10 cellular contexts compared by ENCODE assay signal in genomic region chr1:41673806-41674205, GRCh38.
DNase-seq lines count a peak whose midpoint lies in the region; ATAC-seq and TF ChIP-seq lines count a peak whose summit lies in the region.
"Had no signal": no experiment of that assay in that cellular context is flagged by ENCODE, and none has a peak within 500 bp of the region (broad histone marks: within the 10 kb centered on the region; RNA-seq: fewer than 3 reads in every experiment).

No MANE protein-coding gene starts in this region.

- no peak for TF ChIP-seq POLR2A in testis (IDR thresholded peaks at IDR 0.05)

- DNase-seq in stimulated activated CD4-positive, alpha-beta T cell treated with anti-CD3 and anti-CD28 coated beads, Interleukin-1b, Interleukin-23, amount 100 ng/mL, for 48 hours, result peak; percentile 33
- no peak for DNase-seq in stimulated activated CD4-positive, alpha-beta T cell treated with anti-CD3 and anti-CD28 coated beads, Interleukin-12 subunit alpha, Interleukin-12 subunit beta, amount 100 ng/mL, for 4 hours
- DNase-seq in T-helper 17 cell (peak in 1 of 3 donors; percentile 29), upper lobe of right lung (peak; percentile 39), testis (no peak)
- DNase-seq in central memory CD4-positive, alpha-beta T cell, result peak; percentile 45
- DNase-seq: lower lobe of right lung had no signal

- H3K36me3 ChIP-seq in upper lobe of right lung (no peaks in the 10 kb centered on the region), testis (ENCODE audit: low read depth, missing control alignments) (no peaks in the 10 kb centered on the region)
- H3K36me3 ChIP-seq: lower lobe of right lung had no signal

- H3K9me3 ChIP-seq in T-helper 17 cell (ENCODE audit: control insufficient read depth, low read length, poor library complexity, severe bottlenecking) (no peaks in the 10 kb centered on the region), upper lobe of right lung (no peaks in the 10 kb centered on the region), testis (no peaks in the 10 kb centered on the region)
- H3K9me3 ChIP-seq: lower lobe of right lung had no signal

- peak overlapping the region; percentile 87 for H3K4me3 Mint-ChIP-seq in T-helper 17 cell

- H3K4me1 ChIP-seq in upper lobe of right lung, result peaks cover 12% of the 10 kb centered on the region
- peaks cover 9% of the 10 kb centered on the region for H3K4me1 ChIP-seq in testis

- H3K4me3 ChIP-seq in upper lobe of right lung, result no peak overlapping the region
- no peak overlapping the region for H3K4me3 ChIP-seq in testis
- H3K4me3 ChIP-seq: lower lobe of right lung had no signal

- no peaks in the 10 kb centered on the region for H3K27me3 Mint-ChIP-seq in T-helper 17 cell

- ATAC-seq in T-helper 17 cell, result peak; percentile 78
- ATAC-seq in upper lobe of right lung, result no peak
- ATAC-seq in GM18870 (IDR thresholded peaks at IDR 0.05; ENCODE audit: unreplicated experiment), result no peak
- ATAC-seq in GM19467 (IDR thresholded peaks at IDR 0.05; ENCODE audit: unreplicated experiment), result no peak
- ATAC-seq: lower lobe of right lung had no signal

- 58 to 72% methylated on average over 9 of the region's 9 CpGs for WGBS in testis, 2 donors

- intact Hi-C loops in upper lobe of right lung (cut with DNase I), result no loop called here
- intact Hi-C loops in testis (cut with DNase I; ENCODE audit: low total_unique reads), result no loop called here

- TF ChIP-seq CTCF in upper lobe of right lung (IDR thresholded peaks at IDR 0.05), result no peak
- TF ChIP-seq CTCF in testis (IDR thresholded peaks at IDR 0.05), result no peak

- H3K36me3 Mint-ChIP-seq in T-helper 17 cell (ENCODE audit: low read depth), result no peaks in the 10 kb centered on the region

- peaks cover 55% of the 10 kb centered on the region for H3K4me1 Mint-ChIP-seq in T-helper 17 cell

- H3K27me3 ChIP-seq in upper lobe of right lung (no peaks in the 10 kb centered on the region), testis (no peaks in the 10 kb centered on the region)

- H3K27ac ChIP-seq in upper lobe of right lung (no peak overlapping the region), testis (no peak overlapping the region)
- H3K27ac ChIP-seq: HL-60, lower lobe of right lung had no signal

- peak overlapping the region; percentile 95 for H3K27ac Mint-ChIP-seq in T-helper 17 cell

Comparison
In these comparisons a context has a peak if more than half of its experiments do, and no peak if none do; other contexts are left out.
1. DNase-seq: peak in stimulated activated CD4-positive, alpha-beta T cell treated with anti-CD3 and anti-CD28 coated beads, Interleukin-1b, Interleukin-23, amount 100 ng/mL, for 48 hours (single experiment), central memory CD4-positive, alpha-beta T cell (single experiment) and upper lobe of right lung (single experiment); none in stimulated activated CD4-positive, alpha-beta T cell treated with anti-CD3 and anti-CD28 coated beads, Interleukin-12 subunit alpha, Interleukin-12 subunit beta, amount 100 ng/mL, for 4 hours (single experiment) and testis (single experiment).